Comparison of ENCODE assay signal across 8 cellular contexts in the genomic region with DNA sequence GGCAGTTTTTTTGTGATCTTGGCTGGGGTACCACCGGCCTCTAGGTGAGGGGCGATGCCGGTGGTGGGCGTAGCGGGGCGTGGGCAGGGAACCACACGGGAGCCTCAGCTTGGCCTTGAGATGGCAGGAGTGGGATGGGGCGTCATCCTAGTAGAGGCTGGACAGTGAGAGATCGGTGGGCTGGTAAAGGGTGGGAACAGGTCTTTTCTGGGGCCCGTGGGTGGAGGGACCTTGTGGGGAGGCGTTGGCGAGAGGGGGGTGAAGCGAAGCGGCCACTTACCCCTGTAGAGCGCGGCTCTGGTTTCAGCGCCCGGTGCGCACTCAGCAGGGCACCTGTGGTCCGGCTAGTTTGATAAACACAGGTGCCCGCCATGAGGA. TPM values are rescaled to one million over a fixed set of nuclear protein-coding genes. Genes with fewer than 3 reads are reported as not detected.
DNase-seq lines count a peak whose midpoint lies in the region; ATAC-seq and TF ChIP-seq lines count a peak whose summit lies in the region.

No MANE protein-coding gene starts in this region.

- TF ChIP-seq CTCF in RWPE2 (IDR thresholded peaks at IDR 0.05; ENCODE audit: poor library complexity, severe bottlenecking) (no peak), fibroblast of lung (conservative IDR thresholded peaks at IDR 0.05 in 1 of 2, IDR thresholded peaks at IDR 0.05 in 1 of 2; ENCODE audit: low read depth in 1 of 2, low read length in 2 of 2) (no peak), gastrocnemius medialis (IDR thresholded peaks at IDR 0.05 in 4 of 5, conservative IDR thresholded peaks at IDR 0.05 in 1 of 5) (no peak), GM13976 (IDR thresholded peaks at IDR 0.05; ENCODE audit: borderline replicate concordance, control extremely low read depth, extremely low read depth, insufficient read depth, missing control alignments) (no peak)

- no peaks in the 10 kb centered on the region for H4K20me1 ChIP-seq in fibroblast of lung (ENCODE audit: control insufficient read depth, extremely low read depth, insufficient read depth, low read length)

- ATAC-seq in GM18909 (IDR thresholded peaks at IDR 0.05; ENCODE audit: poor library complexity, unreplicated experiment) (peak; percentile 8), RWPE2 (ENCODE audit: low read depth) (peak; percentile 26), gastrocnemius medialis (peak; percentile 22 to 25)

- no peak overlapping the region for H2AFZ ChIP-seq in fibroblast of lung (ENCODE audit: low read length)

- H3K27ac ChIP-seq in RWPE2 (ENCODE audit: poor library complexity, severe bottlenecking), result peak overlapping the region; percentile 39
- H3K27ac ChIP-seq in fibroblast of lung (ENCODE audit: insufficient read depth, low read length), result peak overlapping the region; percentile 27
- peak overlapping the region; percentile 7 to 55 (median 40) for H3K27ac ChIP-seq in gastrocnemius medialis

- H3K36me3 ChIP-seq in RWPE2 (ENCODE audit: low read depth), result peaks cover 50% of the 10 kb centered on the region
- no peaks in the 10 kb centered on the region for H3K36me3 ChIP-seq in fibroblast of lung (ENCODE audit: control insufficient read depth, insufficient read depth, low read length)
- no peaks in the 10 kb centered on the region for H3K36me3 ChIP-seq in gastrocnemius medialis

- intact Hi-C loops in gastrocnemius medialis (cut with DNase I; ENCODE audit: low total_unique reads), result loop anchor here (1.0 to 5.0 kb wide), 3 partner anchors 44 to 154 kb away; partner anchors contain the start of gene LEMD2

- H3K27me3 ChIP-seq in RWPE2 (ENCODE audit: insufficient read depth, poor library complexity, severe bottlenecking), result no peaks in the 10 kb centered on the region
- no peaks in the 10 kb centered on the region for H3K27me3 ChIP-seq in fibroblast of lung (ENCODE audit: control insufficient read depth, insufficient read depth, low read length)
- H3K27me3 ChIP-seq in gastrocnemius medialis, result no peaks in the 10 kb centered on the region

- H3K9ac ChIP-seq in fibroblast of lung (ENCODE audit: insufficient read depth, low read length), result no peak overlapping the region

- peaks cover 24% of the 10 kb centered on the region for H3K4me1 ChIP-seq in RWPE2 (ENCODE audit: insufficient read depth, poor library complexity, severe bottlenecking)
- peaks cover 2% of the 10 kb centered on the region for H3K4me1 ChIP-seq in fibroblast of lung (ENCODE audit: control insufficient read depth, extremely low read depth, insufficient read depth, low read length)
- H3K4me1 ChIP-seq in gastrocnemius medialis, result peaks cover 13 to 20% of the 10 kb centered on the region in 2 donors

- H3K9me3 ChIP-seq in RWPE2 (ENCODE audit: severe bottlenecking), result no peaks in the 10 kb centered on the region
- no peaks in the 10 kb centered on the region for H3K9me3 ChIP-seq in fibroblast of lung (ENCODE audit: control insufficient read depth, insufficient read depth, low read depth, low read length)
- H3K9me3 ChIP-seq in gastrocnemius medialis, result no peaks in the 10 kb centered on the region

- H3K4me3 ChIP-seq in RWPE2 (ENCODE audit: severe bottlenecking), result peak overlapping the region; percentile 34
- H3K4me3 ChIP-seq in fibroblast of lung (replicated peaks in 1 of 4; ENCODE audit: control extremely low read depth in 1 of 4, insufficient read depth in 1 of 4, low read depth in 3 of 4, low read length in 4 of 4), result peak overlapping the region in 3 of 4 experiments; percentile 33 to 51 (median 33)
- H3K4me3 ChIP-seq in gastrocnemius medialis, result peak overlapping the region; percentile 48 to 70 (median 54)

- peaks cover 33% of the 10 kb centered on the region for H3K79me2 ChIP-seq in fibroblast of lung (ENCODE audit: control insufficient read depth, insufficient read depth, low read length)

- peak overlapping the region; percentile 87 for H3K4me2 ChIP-seq in fibroblast of lung (ENCODE audit: extremely low read depth, insufficient read depth, low read length)

- TF ChIP-seq POLR2A in gastrocnemius medialis (IDR thresholded peaks at IDR 0.05) (no peak), erythroblast (IDR thresholded peaks at IDR 0.05; ENCODE audit: low read length) (no peak)

- in situ Hi-C loops in gastrocnemius medialis (cut with MboI; ENCODE audit: low sequenced_read_pairs in 4 of 4), result loop anchor here in 1 of 4 donors (10.0 kb wide), 1 partner anchor 48 kb away; the partner anchor contains the start of gene BAK1
- in situ Hi-C loops in GM13976 (cut with MboI; ENCODE audit: low sequenced_read_pairs, unreplicated experiment), result no loop called here

- DNase-seq in RWPE2 (ENCODE audit: low spot score) (no peak), fibroblast of lung (ENCODE audit: low read depth in 2 of 2) (no peak), gastrocnemius medialis (no peak), erythroblast (lab: John Stamatoyannopoulos, UW) (no peak), NCI-H1417 treated with DMSO at 0.1 percent for 48 hours (lab: John Stamatoyannopoulos, UW) (no peak), GM13976 (ENCODE audit: low spot score) (no peak), LoVo (ENCODE audit: low spot score) (no peak)

RNA-seq across cellular contexts. Expression of gene ITPR3, which starts 12.0 kb away (rescaled TPM):
- total RNA-seq in fibroblast of lung (19.3 and 43.4 TPM in 2 replicates), gastrocnemius medialis (1 to 10 TPM; 1.9 to 6.8 (median 4.2) TPM)
- polyA plus RNA-seq in fibroblast of lung, result 9.6 and 36.8 TPM in 2 replicates
- polyA plus RNA-seq in fibroblast of lung (2012), result 10.7 and 32.5 TPM in 2 replicates
- 54.5 and 173 TPM in 2 replicates for polyA minus RNA-seq in fibroblast of lung (ENCODE audit: low replicate concordance)

RNA-seq across cellular contexts. Expression of gene BAK1, which starts 53.0 kb away (rescaled TPM):
- total RNA-seq in fibroblast of lung, result 10.3 and 13.0 TPM in 2 replicates
- polyA plus RNA-seq in fibroblast of lung, result 12.9 and 14.1 TPM in 2 replicates
- polyA plus RNA-seq in fibroblast of lung (2012), result 14.5 and 22.2 TPM in 2 replicates
- 26.7 and 43.6 TPM in 2 replicates for polyA minus RNA-seq in fibroblast of lung (ENCODE audit: low replicate concordance)
- 10 to 100 TPM in 1 of 4 donors, 1 to 10 TPM in 3; 5.8 to 11.7 (median 8.2) TPM for total RNA-seq in gastrocnemius medialis
